In genomic region chr9:27379311-27380236, GRCh38 we compare ENCODE assay signal across 13 cellular contexts.
A peak's percentile ranks its signal among the peaks of the same experiment; 100 is the strongest.
DNase-seq lines count a peak whose midpoint lies in the region; ATAC-seq, FAIRE-seq and TF ChIP-seq lines count a peak whose summit lies in the region.
"Had no signal": no experiment of that assay in that cellular context is flagged by ENCODE, and none has a peak within 500 bp of the region (broad histone marks: within the 10 kb centered on the region; RNA-seq: fewer than 3 reads in every experiment).

No MANE protein-coding gene starts in this region.

- H3K36me3 Mint-ChIP-seq in IgD-negative memory B cell (peaks cover 2% of the 10 kb centered on the region), CD14-positive monocyte (no peaks in the 10 kb centered on the region)
- H3K36me3 Mint-ChIP-seq: neural progenitor cell had no signal

- H3K9me3 ChIP-seq in lower lobe of right lung (no peaks in the 10 kb centered on the region), GM23248 (ENCODE audit: low read depth) (no peaks in the 10 kb centered on the region)
- H3K9me3 ChIP-seq: uterus had no signal

- no peaks in the 10 kb centered on the region for H4K20me1 ChIP-seq in GM23248 (ENCODE audit: insufficient read depth)

- intact Hi-C loops in lower lobe of right lung (cut with DNase I) (no loop called here), CD14-positive monocyte (cut with micrococcal nuclease) (loop anchor here in 1 of 2 donors (10.0 kb wide), 1 partner anchor 55 kb away; no protein-coding TSS in a partner anchor)

- H3K27me3 ChIP-seq in lower lobe of right lung (ENCODE audit: low read depth) (no peaks in the 10 kb centered on the region), GM23248 (replicated peaks; ENCODE audit: insufficient read depth) (peaks cover 5% of the 10 kb centered on the region; the same call in 1 of the 2 replicates)
- H3K27me3 ChIP-seq: neural progenitor cell, uterus had no signal

- H2AFZ ChIP-seq in GM23248: no peak overlapping the region
- H2AFZ ChIP-seq: neural progenitor cell had no signal

- TF ChIP-seq CTCF in lower lobe of right lung (IDR thresholded peaks at IDR 0.05) (no peak), GM13977 (IDR thresholded peaks at IDR 0.05; ENCODE audit: extremely low read depth, insufficient read depth, missing control alignments) (no peak), CD14-positive monocyte (IDR thresholded peaks at IDR 0.05) (no peak)

- H3K4me3 Mint-ChIP-seq in IgD-negative memory B cell (peak overlapping the region in 2 of 4 donors; percentile 13 to 82), CD14-positive monocyte (no peak overlapping the region)
- H3K4me3 Mint-ChIP-seq: neural progenitor cell had no signal

- peak overlapping the region; percentile 18 to 47 (median 32) for H3K27ac Mint-ChIP-seq in IgD-negative memory B cell
- H3K27ac Mint-ChIP-seq in CD14-positive monocyte: no peak overlapping the region
- H3K27ac Mint-ChIP-seq: neural progenitor cell had no signal

- H3K4me1 Mint-ChIP-seq in IgD-negative memory B cell (peaks cover 53 to 66% (median 63%) of the 10 kb centered on the region in 3 donors), CD14-positive monocyte (peaks cover 20% of the 10 kb centered on the region)

- H3K27me3 Mint-ChIP-seq in IgD-negative memory B cell (no peaks in the 10 kb centered on the region), CD14-positive monocyte (ENCODE audit: low read depth in 3 of 3) (peaks cover 0 to 1% (median 0%) of the 10 kb centered on the region in 3 donors)

- H3K4me1 ChIP-seq in lower lobe of right lung: peaks cover 26% of the 10 kb centered on the region
- no peaks in the 10 kb centered on the region for H3K4me1 ChIP-seq in GM23248 (ENCODE audit: insufficient read depth)
- H3K4me1 ChIP-seq: uterus had no signal

- peak; percentile 78 for FAIRE-seq in GM18507 (lab: Jason Lieb, UNC)

- in situ Hi-C loops in GM13977 (cut with MboI; ENCODE audit: low pct_unique_long_range_greater_than_20kb, low sequenced_read_pairs, unreplicated experiment): no loop called here
- in situ Hi-C loops in GM23248 (cut with MboI): no loop called here

- H3K79me2 ChIP-seq in GM23248 (ENCODE audit: insufficient read depth): no peaks in the 10 kb centered on the region

- H3F3A ChIP-seq in GM23248 (ENCODE audit: insufficient read depth): no peaks in the 10 kb centered on the region

- no peak overlapping the region for H3K27ac ChIP-seq in lower lobe of right lung
- H3K27ac ChIP-seq in GM23248: no peak overlapping the region
- H3K27ac ChIP-seq: neural progenitor cell, SK-N-MC, uterus had no signal

- no peak overlapping the region for H3K4me3 ChIP-seq in lower lobe of right lung
- no peak overlapping the region for H3K4me3 ChIP-seq in GM23248
- H3K4me3 ChIP-seq: neural progenitor cell, SK-N-MC, uterus had no signal

- no peaks in the 10 kb centered on the region for H3K36me3 ChIP-seq in lower lobe of right lung
- no peaks in the 10 kb centered on the region for H3K36me3 ChIP-seq in GM23248 (ENCODE audit: low read depth)
- H3K36me3 ChIP-seq: neural progenitor cell, uterus had no signal

- ATAC-seq in GM21381 (IDR thresholded peaks at IDR 0.05; ENCODE audit: unreplicated experiment): peak; percentile 44
- peak; percentile 27 to 79 for ATAC-seq in lower lobe of right lung

- WGBS in GM23248 (ENCODE audit: low coverage in 1 of 2, low lambda C conversion rate in 2 of 2, missing lambda C conversion rate in 2 of 2), 2 experiments: 37 to 44% methylated on average over 8 of the region's 8 CpGs

- no peaks in the 10 kb centered on the region for H3K9me2 ChIP-seq in GM23248 (ENCODE audit: insufficient read depth)

- H3K4me2 ChIP-seq in GM23248 (ENCODE audit: unreplicated experiment): no peak overlapping the region
- H3K4me2 ChIP-seq: neural progenitor cell had no signal

- H3K9me3 Mint-ChIP-seq in IgD-negative memory B cell (no peaks in the 10 kb centered on the region), CD14-positive monocyte (no peaks in the 10 kb centered on the region)
- H3K9me3 Mint-ChIP-seq: neural progenitor cell had no signal

- DNase-seq in GM18507 (ENCODE audit: extremely low spot score, insufficient read length, low read depth) (peak; percentile 22), lower lobe of right lung (no peak), GM13977 (ENCODE audit: low spot score) (no peak), CD14-positive monocyte (ENCODE audit: low spot score) (no peak), HUDEP-2 (lab: John Stamatoyannopoulos, UW; ENCODE audit: unreplicated experiment in 76 of 76) (no peak), GM23248 (no peak)
- DNase-seq: DMS79; stimulated activated CD4-positive, alpha-beta T cell treated with anti-CD3 and anti-CD28 coated beads, Interleukin-4, amount 100 ng/mL, for 1 hour; uterus had no signal

- H3K9ac ChIP-seq in GM23248: no peak overlapping the region
- H3K9ac ChIP-seq: neural progenitor cell had no signal

Comparison
In these comparisons a context has a peak if more than half of its experiments do, and no peak if none do; other contexts are left out.
1. H3K27ac Mint-ChIP-seq: peak in IgD-negative memory B cell (3 of 3); none in CD14-positive monocyte (0 of 7).